1 cellular context compared by ENCODE assay signal in genomic region chr7:2680792-2681490, GRCh38.
TF ChIP-seq lines count a peak whose summit lies in the region.

No MANE protein-coding gene starts in this region.

TF ChIP-seq in HepG2, 621 proteins besides CTCF, POLR2A, EP300 and RAD21 (continued from another document):
- TF ChIP-seq MXD1 (CRISPR knock-in tag; IDR thresholded peaks at IDR 0.05) (0 out of 2 replicates have a peak, but pooled peaks have one; percentile 10), MNT (IDR thresholded peaks at IDR 0.05) (no peak), GABPB1 (CRISPR knock-in tag; IDR thresholded peaks at IDR 0.05) (0 out of 2 replicates have a peak, but pooled peaks have one; percentile 11), FOXA3 (CRISPR knock-in tag; IDR thresholded peaks at IDR 0.05) (0 out of 2 replicates have a peak, but pooled peaks have one; percentile 12), NFE2L2 (IDR thresholded peaks at IDR 0.05; ENCODE audit: low read length) (no peak), RBM39 (IDR thresholded peaks at IDR 0.05; ENCODE audit: low read depth, low read length, poor library complexity, severe bottlenecking) (no peak), ZNF468 (CRISPR knock-in tag; IDR thresholded peaks at IDR 0.05) (no peak), ZMYM3 (CRISPR knock-in tag; IDR thresholded peaks at IDR 0.05) (0 out of 2 replicates have a peak, but pooled peaks have one; percentile 17), KDM2A (CRISPR knock-in tag; IDR thresholded peaks at IDR 0.05; ENCODE audit: borderline replicate concordance, low read depth) (peak; percentile 78), HMGXB4 (CRISPR knock-in tag; IDR thresholded peaks at IDR 0.05; ENCODE audit: borderline replicate concordance in 1 of 2, low read depth in 1 of 2) (peak in 1 of 2 experiments; percentile 43; a peak in 1 of 4 replicates), HHEX (CRISPR knock-in tag; IDR thresholded peaks at IDR 0.05) (no peak), FOXO4 (CRISPR knock-in tag; conservative IDR thresholded peaks at IDR 0.05) (no peak), MAFF (IDR thresholded peaks at IDR 0.05; ENCODE audit: low read depth, low read length) (no peak), STAG1 (CRISPR knock-in tag; IDR thresholded peaks at IDR 0.05) (peak; percentile 91), ZMYM4 (CRISPR knock-in tag; IDR thresholded peaks at IDR 0.05) (no peak), SIX4 (CRISPR knock-in tag; IDR thresholded peaks at IDR 0.05) (no peak), GATAD2A (CRISPR knock-in tag; IDR thresholded peaks at IDR 0.05) (no peak), ARHGAP35 (CRISPR knock-in tag; IDR thresholded peaks at IDR 0.05; ENCODE audit: borderline replicate concordance) (no peak), ZNF768 (CRISPR knock-in tag; IDR thresholded peaks at IDR 0.05) (peak; percentile 65; the same call in 1 of the 2 replicates), HMGA1 (CRISPR knock-in tag; conservative IDR thresholded peaks at IDR 0.05) (no peak), ZNF484 (CRISPR knock-in tag; IDR thresholded peaks at IDR 0.05; ENCODE audit: borderline replicate concordance, low read depth) (no peak), NAIF1 (CRISPR knock-in tag; IDR thresholded peaks at IDR 0.05; ENCODE audit: borderline replicate concordance) (no peak), AHR (CRISPR knock-in tag; IDR thresholded peaks at IDR 0.05) (no peak), ZHX1 (CRISPR knock-in tag; IDR thresholded peaks at IDR 0.05; ENCODE audit: low read depth) (no peak), SMC3 (IDR thresholded peaks at IDR 0.05; ENCODE audit: low read length) (peak; percentile 71), ZNF75D (CRISPR knock-in tag; IDR thresholded peaks at IDR 0.05; ENCODE audit: borderline replicate concordance) (no peak), ZNF770 (CRISPR knock-in tag; IDR thresholded peaks at IDR 0.05) (peak; percentile 67; the same call in 1 of the 2 replicates), ATF5 (CRISPR knock-in tag; IDR thresholded peaks at IDR 0.05; ENCODE audit: low read depth) (no peak), SP2 (CRISPR knock-in tag; IDR thresholded peaks at IDR 0.05) (no peak; the same call in 1 of the 2 replicates), JUNB (CRISPR knock-in tag; IDR thresholded peaks at IDR 0.05; ENCODE audit: borderline replicate concordance) (no peak), ZNF224 (CRISPR knock-in tag; IDR thresholded peaks at IDR 0.05) (no peak), AGO1 (IDR thresholded peaks at IDR 0.05; ENCODE audit: low read depth, low read length, poor library complexity, severe bottlenecking) (no peak), NONO (IDR thresholded peaks at IDR 0.05) (no peak), NONO (CRISPR knock-in tag; conservative IDR thresholded peaks at IDR 0.05) (no peak), ZNF780A (CRISPR knock-in tag; IDR thresholded peaks at IDR 0.05) (no peak), MXD4 (CRISPR knock-in tag; IDR thresholded peaks at IDR 0.05) (no peak), ZNF704 (CRISPR knock-in tag; IDR thresholded peaks at IDR 0.05; ENCODE audit: borderline replicate concordance) (no peak), E2F5 (CRISPR knock-in tag; conservative IDR thresholded peaks at IDR 0.05) (no peak), UBTF (CRISPR knock-in tag; IDR thresholded peaks at IDR 0.05) (no peak), MIER3 (CRISPR knock-in tag; IDR thresholded peaks at IDR 0.05; ENCODE audit: borderline replicate concordance) (no peak), NFKB2 (CRISPR knock-in tag; IDR thresholded peaks at IDR 0.05; ENCODE audit: borderline replicate concordance) (no peak), ZBTB7A (CRISPR knock-in tag; IDR thresholded peaks at IDR 0.05) (no peak)
